7 cellular contexts compared by ENCODE assay signal in genomic region chr11:120448240-120448639, GRCh38.
"Had no signal": no experiment of that assay in that cellular context is flagged by ENCODE, and none has a peak within 500 bp of the region (broad histone marks: within the 10 kb centered on the region; RNA-seq: fewer than 3 reads in every experiment).

No MANE protein-coding gene starts in this region.

- DNase-seq: GOT3, H7, HFFc6, KG1 had no signal

- ATAC-seq: HCT116 had no signal

- H3K27ac ChIP-seq: HL-60 had no signal

- H3K9me3 ChIP-seq: HAP-1 had no signal

- H3K4me1 ChIP-seq: HAP-1 had no signal

- H3K4me3 ChIP-seq: HAP-1 had no signal
